ENCODE assay signal across 12 cellular contexts in the genomic region with DNA sequence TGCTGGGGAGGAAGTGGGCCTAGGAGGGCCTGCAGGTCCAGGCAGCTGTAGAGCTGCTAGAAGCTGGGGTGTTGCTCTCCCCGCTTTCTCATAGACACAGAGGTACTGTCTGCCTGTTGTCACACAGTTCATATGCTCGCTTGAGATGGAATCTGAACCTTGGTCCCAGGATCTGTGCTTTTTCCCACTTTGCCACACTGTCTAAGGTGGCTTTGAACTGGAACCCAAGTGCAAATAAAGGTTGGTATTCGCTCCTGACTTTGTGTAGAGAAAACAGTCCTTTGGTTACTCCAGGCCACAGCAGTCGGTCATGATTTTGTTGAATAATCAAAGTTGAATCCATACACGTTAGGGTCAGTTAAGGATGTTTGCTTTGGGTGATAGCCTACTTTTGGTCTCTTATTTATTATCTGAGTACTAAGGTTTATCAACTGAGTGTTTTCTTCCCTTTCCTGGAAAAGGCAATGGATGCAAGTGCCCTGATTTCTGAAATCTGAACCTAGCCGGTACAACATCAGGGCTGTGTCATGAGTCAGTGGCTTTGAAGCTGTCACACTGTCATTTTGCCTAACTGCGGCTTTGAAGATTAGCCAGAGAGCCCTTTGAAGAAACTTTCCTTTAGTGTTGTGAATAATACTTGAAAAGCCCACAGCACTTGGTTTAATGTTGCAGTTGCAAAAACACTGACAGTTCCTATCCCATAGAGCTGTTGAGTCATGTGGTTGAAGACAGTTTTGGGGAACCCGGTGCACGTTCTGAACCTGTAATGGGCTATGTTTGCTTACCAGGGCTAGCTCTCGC. TPM values are rescaled to one million over a fixed set of nuclear protein-coding genes. Genes with fewer than 3 reads are reported as not detected.
DNase-seq lines count a peak whose midpoint lies in the region; TF ChIP-seq lines count a peak whose summit lies in the region.
"Had no signal": no experiment of that assay in that cellular context is flagged by ENCODE, and none has a peak within 500 bp of the region (broad histone marks: within the 10 kb centered on the region; RNA-seq: fewer than 3 reads in every experiment).

No MANE protein-coding gene starts in this region.

- H3K4me1 ChIP-seq in CD4-positive, alpha-beta memory T cell (ENCODE audit: insufficient read depth, low read length) = peaks cover 10% of the 10 kb centered on the region
- no peaks in the 10 kb centered on the region for H3K4me1 ChIP-seq in prostate gland (replicated peaks)

- H3K4me3 Mint-ChIP-seq in CD4-positive, alpha-beta memory T cell = peak overlapping the region in 1 of 8 donors; percentile 67
- peak overlapping the region; percentile 47 for H3K4me3 Mint-ChIP-seq in T-helper 1 cell treated with Interleukin-12 subunit alpha and Interleukin-12 subunit beta and Interleukin-4 antibody, amounts not matched to agents 30 μg/mL and 1 μg/mL, for 36 hours
- no peak overlapping the region for H3K4me3 Mint-ChIP-seq in nephron progenitor cell
- H3K4me3 Mint-ChIP-seq: naive B cell had no signal

- H3K27ac ChIP-seq in CD4-positive, alpha-beta memory T cell (ENCODE audit: low read depth, low read length) = no peak overlapping the region
- peak overlapping the region; percentile 5 for H3K27ac ChIP-seq in cingulate gyrus (ENCODE audit: low read depth, low read length)
- peak overlapping the region in 1 of 2 donors; percentile 17 for H3K27ac ChIP-seq in prostate gland

- POLR2A ChIA-PET in CD4-positive, alpha-beta memory T cell (lab: Charles Lee; ENCODE audit: partially characterized antibody) = no interaction called here

- peak overlapping the region in 5 of 7 donors; percentile 33 to 90 (median 81) for H3K27ac Mint-ChIP-seq in CD4-positive, alpha-beta memory T cell
- H3K27ac Mint-ChIP-seq in T-helper 1 cell treated with Interleukin-12 subunit alpha and Interleukin-12 subunit beta and Interleukin-4 antibody, amounts not matched to agents 30 μg/mL and 1 μg/mL, for 36 hours = peak overlapping the region; percentile 78
- H3K27ac Mint-ChIP-seq in nephron progenitor cell = peak overlapping the region; percentile 80

- H3K36me3 ChIP-seq in CD4-positive, alpha-beta memory T cell (ENCODE audit: insufficient read depth, low read length) = peaks cover 46% of the 10 kb centered on the region
- peaks cover 0 to 3% of the 10 kb centered on the region in 2 donors for H3K36me3 ChIP-seq in prostate gland

- H3K4me1 Mint-ChIP-seq in CD4-positive, alpha-beta memory T cell = peaks cover 7 to 13% (median 11%) of the 10 kb centered on the region in 4 donors
- H3K4me1 Mint-ChIP-seq in T-helper 1 cell treated with Interleukin-12 subunit alpha and Interleukin-12 subunit beta and Interleukin-4 antibody, amounts not matched to agents 30 μg/mL and 1 μg/mL, for 36 hours (ENCODE audit: low read depth) = peaks cover 5% of the 10 kb centered on the region
- H3K4me1 Mint-ChIP-seq in nephron progenitor cell = peaks cover 43% of the 10 kb centered on the region

- H3K4me3 ChIP-seq in CD4-positive, alpha-beta memory T cell (ENCODE audit: low read length in 2 of 2) = no peak overlapping the region
- H3K4me3 ChIP-seq in prostate gland = no peak overlapping the region

- no peaks in the 10 kb centered on the region for H3K9me3 Mint-ChIP-seq in CD4-positive, alpha-beta memory T cell
- H3K9me3 Mint-ChIP-seq in T-helper 1 cell treated with Interleukin-12 subunit alpha and Interleukin-12 subunit beta and Interleukin-4 antibody, amounts not matched to agents 30 μg/mL and 1 μg/mL, for 36 hours = no peaks in the 10 kb centered on the region
- no peaks in the 10 kb centered on the region for H3K9me3 Mint-ChIP-seq in nephron progenitor cell
- H3K9me3 Mint-ChIP-seq: naive B cell had no signal

- H3K27me3 Mint-ChIP-seq in CD4-positive, alpha-beta memory T cell = no peaks in the 10 kb centered on the region
- H3K27me3 Mint-ChIP-seq in T-helper 1 cell treated with Interleukin-12 subunit alpha and Interleukin-12 subunit beta and Interleukin-4 antibody, amounts not matched to agents 30 μg/mL and 1 μg/mL, for 36 hours (ENCODE audit: low read depth) = no peaks in the 10 kb centered on the region
- peaks cover 5% of the 10 kb centered on the region for H3K27me3 Mint-ChIP-seq in nephron progenitor cell (ENCODE audit: low read depth, poor library complexity)
- H3K27me3 Mint-ChIP-seq: naive B cell had no signal

- H3K36me3 Mint-ChIP-seq in CD4-positive, alpha-beta memory T cell = peaks cover 38 to 55% of the 10 kb centered on the region in 2 donors
- peaks cover 8% of the 10 kb centered on the region for H3K36me3 Mint-ChIP-seq in T-helper 1 cell treated with Interleukin-12 subunit alpha and Interleukin-12 subunit beta and Interleukin-4 antibody, amounts not matched to agents 30 μg/mL and 1 μg/mL, for 36 hours (ENCODE audit: low read depth)
- H3K36me3 Mint-ChIP-seq in nephron progenitor cell (ENCODE audit: low read depth) = peaks cover 35% of the 10 kb centered on the region

- no peak for TF ChIP-seq POLR2A in prostate gland (IDR thresholded peaks at IDR 0.05)

- no peaks in the 10 kb centered on the region for H3K9me3 ChIP-seq in CD4-positive, alpha-beta memory T cell (ENCODE audit: control insufficient read depth in 1 of 2, low read length in 2 of 2)
- H3K9me3 ChIP-seq in prostate gland = no peaks in the 10 kb centered on the region

- peak in 3 of 5 donors; percentile 2 to 44 (median 43) for DNase-seq in CD4-positive, alpha-beta memory T cell
- DNase-seq in nephron progenitor cell (no peak), prostate gland (ENCODE audit: low spot score) (no peak), AML-193 (lab: John Stamatoyannopoulos, UW) (no peak), NOMO-1 treated with DMSO at 0.1 percent for 48 hours (lab: John Stamatoyannopoulos, UW; ENCODE audit: unreplicated experiment) (no peak)
- no peak for DNase-seq in activated effector memory CD4-positive, alpha-beta T cell treated with Interleukin-2 at 50 U/mL for 16 hours
- DNase-seq: anterior cingulate cortex, DMS153, naive B cell, NCI-H2171 had no signal

- H3K27me3 ChIP-seq in CD4-positive, alpha-beta memory T cell (ENCODE audit: insufficient read depth, low read length) = no peaks in the 10 kb centered on the region
- no peaks in the 10 kb centered on the region for H3K27me3 ChIP-seq in prostate gland (replicated peaks; ENCODE audit: insufficient read depth)

- intact Hi-C loops in CD4-positive, alpha-beta memory T cell (cut with micrococcal nuclease) = no loop called here
- intact Hi-C loops in prostate gland (cut with DNase I) = no loop called here

- 53% methylated on average over 10 of the region's 10 CpGs for WGBS in prostate gland

- CTCF ChIA-PET in CD4-positive, alpha-beta memory T cell (lab: Charles Lee; ENCODE audit: partially characterized antibody) = no interaction called here

- TF ChIP-seq CTCF in nephron progenitor cell (IDR thresholded peaks at IDR 0.05) = no peak
- TF ChIP-seq CTCF in prostate gland (IDR thresholded peaks at IDR 0.05) = no peak

RNA-seq across cellular contexts. Expression of a gene that starts 41.3 kb away (rescaled TPM):
- total RNA-seq in CD4-positive, alpha-beta memory T cell = 10 to 100 TPM; 35.5 to 36.6 TPM
- polyA plus RNA-seq in CD4-positive, alpha-beta memory T cell = 10 to 100 TPM; 18.6 to 31.1 TPM
- total RNA-seq in prostate gland = 10 to 100 TPM; 13.5 to 24.3 TPM

Comparison
In these comparisons a context has a peak if more than half of its experiments do, and no peak if none do; other contexts are left out.
1. DNase-seq: peak in CD4-positive, alpha-beta memory T cell (3 of 5); none in nephron progenitor cell (single experiment), prostate gland (single experiment), AML-193 (0 of 2), activated effector memory CD4-positive, alpha-beta T cell treated with Interleukin-2 at 50 U/mL for 16 hours (single experiment) and NOMO-1 treated with DMSO at 0.1 percent for 48 hours (single experiment).
2. Peak in every context shown above with its lines, with median percentiles within 50 percentile points of each other: H3K27ac Mint-ChIP-seq.